In the genomic region with DNA sequence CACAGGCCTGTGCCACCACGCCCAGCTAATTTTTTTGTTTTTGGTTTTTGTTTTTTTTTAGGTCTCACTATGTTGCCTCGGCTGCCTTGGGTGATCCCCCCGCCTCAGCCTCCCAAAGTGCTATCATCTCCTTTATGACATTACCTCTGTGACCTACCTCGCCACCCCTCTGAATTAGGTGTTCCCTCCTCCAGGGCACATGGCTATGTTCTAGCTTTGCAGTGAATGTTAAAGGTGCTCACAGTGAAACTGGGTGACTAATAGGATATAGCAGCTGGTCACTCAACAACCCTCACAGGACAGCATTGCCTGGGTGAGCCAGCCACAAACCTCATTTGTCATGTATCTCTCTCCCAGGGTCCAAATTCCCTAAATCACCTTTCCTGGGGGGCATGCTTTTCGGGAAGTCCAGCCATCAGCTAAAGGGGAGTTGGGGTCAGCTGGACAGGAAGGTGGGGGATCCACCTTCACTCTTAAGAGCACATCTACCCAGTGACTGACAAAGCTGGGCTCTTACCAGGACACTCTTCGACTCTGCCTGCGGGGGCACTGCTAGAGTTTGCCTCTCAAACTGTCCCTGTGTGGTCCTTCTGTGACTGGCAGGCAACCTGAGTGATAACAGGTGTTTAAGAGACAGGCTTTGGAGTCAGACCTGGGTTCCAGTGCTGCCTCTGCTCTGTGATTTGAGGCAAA, we compare ENCODE assay signal across 8 cellular contexts. TPM values are rescaled to one million over a fixed set of nuclear protein-coding genes. Genes with fewer than 3 reads are reported as not detected.
DNase-seq lines count a peak whose midpoint lies in the region; ATAC-seq and TF ChIP-seq lines count a peak whose summit lies in the region.

No MANE protein-coding gene starts in this region.

- intact Hi-C loops in upper lobe of right lung (cut with DNase I), result no loop called here

- H3K9me3 ChIP-seq in mucosa of stomach (ENCODE audit: control insufficient read depth, low read length), result no peaks in the 10 kb centered on the region
- no peaks in the 10 kb centered on the region for H3K9me3 ChIP-seq in upper lobe of right lung

- H3K4me1 ChIP-seq in mucosa of stomach (ENCODE audit: control insufficient read depth, insufficient read depth, low read length) (peaks cover 22% of the 10 kb centered on the region), upper lobe of right lung (peaks cover 13% of the 10 kb centered on the region)

- H3K27ac ChIP-seq in VCaP (peak overlapping the region; percentile 93), upper lobe of right lung (peak overlapping the region; percentile 94)

- H3K4me3 ChIP-seq in mucosa of stomach (ENCODE audit: low read length) (no peak overlapping the region), upper lobe of right lung (no peak overlapping the region)

- peak overlapping the region; percentile 81 for H3K9ac ChIP-seq in mucosa of stomach (ENCODE audit: low read length)

- ATAC-seq in GM21526 (IDR thresholded peaks at IDR 0.05; ENCODE audit: low FRiP score, unreplicated experiment) (peak; percentile 38), upper lobe of right lung (no peak)

- H3K27me3 ChIP-seq in mucosa of stomach (ENCODE audit: control insufficient read depth, insufficient read depth, low read length), result no peaks in the 10 kb centered on the region
- no peaks in the 10 kb centered on the region for H3K27me3 ChIP-seq in upper lobe of right lung

- DNase-seq in ELF-1 (ENCODE audit: low read depth, low spot score), result peak; percentile 59
- DNase-seq in M059J (ENCODE audit: low read depth), result peak; percentile 55
- DNase-seq in cerebellar cortex (ENCODE audit: low spot score), result peak; percentile 33
- DNase-seq in upper lobe of right lung, result no peak
- DNase-seq in middle frontal gyrus (ENCODE audit: extremely low spot score, low spot score), result no peak

- TF ChIP-seq CTCF in VCaP (conservative IDR thresholded peaks at IDR 0.05) (peak; percentile 65), upper lobe of right lung (IDR thresholded peaks at IDR 0.05) (peak; percentile 20)

- H3K36me3 ChIP-seq in mucosa of stomach (ENCODE audit: control insufficient read depth, insufficient read depth, low read length), result no peaks in the 10 kb centered on the region
- peaks cover 41% of the 10 kb centered on the region for H3K36me3 ChIP-seq in upper lobe of right lung

RNA-seq across cellular contexts. Expression of a gene that starts 1.6 kb away (rescaled TPM):
- total RNA-seq in M059J (2014; rRNA removed; shearing (Covaris generic)), result 2.6 and 3.3 TPM in 2 replicates
- total RNA-seq in upper lobe of right lung, result 37.3 TPM

RNA-seq across cellular contexts. Expression of a gene that starts 15.6 kb away (rescaled TPM):
- total RNA-seq in M059J (2014; rRNA removed; shearing (Covaris generic)), result 155 and 190 TPM in 2 replicates
- 148 TPM for total RNA-seq in upper lobe of right lung

RNA-seq across cellular contexts. Expression of a gene that starts 16.2 kb away (rescaled TPM):
- 53.6 and 60.2 TPM in 2 replicates for total RNA-seq in M059J (2014; rRNA removed; shearing (Covaris generic))
- total RNA-seq in upper lobe of right lung, result 55.8 TPM

RNA-seq across cellular contexts. Expression of a gene that starts 35.3 kb away (rescaled TPM):
- total RNA-seq in M059J (2014; rRNA removed; shearing (Covaris generic)), result 22.3 and 34.8 TPM in 2 replicates
- 27.7 TPM for total RNA-seq in upper lobe of right lung

RNA-seq across cellular contexts. Expression of a gene that starts 38.7 kb away (rescaled TPM):
- total RNA-seq in M059J (2014; rRNA removed; shearing (Covaris generic)), result 6.4 and 10.6 TPM in 2 replicates
- 35.7 TPM for total RNA-seq in upper lobe of right lung

Comparison
In these comparisons a context has a peak if more than half of its experiments do, and no peak if none do; other contexts are left out.
1. DNase-seq: peak in ELF-1 (single experiment), M059J (single experiment) and cerebellar cortex (single experiment); none in upper lobe of right lung (single experiment) and middle frontal gyrus (single experiment).